ENCODE assay signal across 20 cellular contexts in genomic region chr11:15194671-15195415, GRCh38.
A peak's percentile ranks its signal among the peaks of the same experiment; 100 is the strongest.
DNase-seq lines count a peak whose midpoint lies in the region; ATAC-seq and TF ChIP-seq lines count a peak whose summit lies in the region.
"Had no signal": no experiment of that assay in that cellular context is flagged by ENCODE, and none has a peak within 500 bp of the region (broad histone marks: within the 10 kb centered on the region; RNA-seq: fewer than 3 reads in every experiment).

No MANE protein-coding gene starts in this region.

- H3K4me1 ChIP-seq in prostate gland (replicated peaks), result no peaks in the 10 kb centered on the region
- H3K4me1 ChIP-seq: spleen, thyroid gland had no signal

- no peaks in the 10 kb centered on the region for H3K36me3 ChIP-seq in prostate gland
- H3K36me3 ChIP-seq: gastroesophageal sphincter, spleen, thyroid gland had no signal

- DNase-seq in astrocyte of the spinal cord (ENCODE audit: low read depth, low spot score) (peak; percentile 75), left colon (no peak), dedifferentiated amniotic fluid mesenchymal stem cell (ENCODE audit: extremely low spot score) (no peak), prostate gland (ENCODE audit: low spot score) (no peak), NCI-H526 (lab: John Stamatoyannopoulos, UW) (no peak)
- DNase-seq: activated CD8-positive, alpha-beta memory T cell treated with anti-CD3 and anti-CD28 coated beads, Interleukin-2, amount 10 ng/mL, durations not matched to agents 7 days and 5 days; activated gamma-delta T cell; amniotic stem cell; DMS153; naive B cell; NCI-H1048; NCI-H510A treated with DMSO at 0.1 percent for 48 hours; OCI-M1; spleen; thyroid gland had no signal

- intact Hi-C loops in left colon (cut with DNase I, micrococcal nuclease) (no loop called here), prostate gland (cut with DNase I) (no loop called here)

- in situ Hi-C loops in astrocyte of the spinal cord (cut with HindIII; ENCODE audit: low sequenced_read_pairs), result no loop called here

- WGBS in prostate gland, result 88% methylated on average over 2 of the region's 2 CpGs

- H3K27me3 ChIP-seq in prostate gland (replicated peaks; ENCODE audit: insufficient read depth), result no peaks in the 10 kb centered on the region
- H3K27me3 ChIP-seq: gastroesophageal sphincter, thyroid gland had no signal

- no peaks in the 10 kb centered on the region for H3K9me3 ChIP-seq in prostate gland
- H3K9me3 ChIP-seq: gastroesophageal sphincter, spleen, thyroid gland had no signal

- TF ChIP-seq CTCF in astrocyte of the spinal cord (IDR thresholded peaks at IDR 0.05; ENCODE audit: low read depth, low read length) (no peak), prostate gland (IDR thresholded peaks at IDR 0.05) (no peak)

- no peak for TF ChIP-seq POLR2A in prostate gland (IDR thresholded peaks at IDR 0.05)

- H3K4me3 ChIP-seq in astrocyte of the spinal cord (ENCODE audit: low read depth, low read length) (no peak overlapping the region), prostate gland (no peak overlapping the region)
- H3K4me3 ChIP-seq: gastroesophageal sphincter, K562, spleen, thyroid gland had no signal

- ATAC-seq in GM19463 (IDR thresholded peaks at IDR 0.05; ENCODE audit: unreplicated experiment) (peak; percentile 46), left colon (peak; percentile 37), GM18861 (IDR thresholded peaks at IDR 0.05; ENCODE audit: unreplicated experiment) (no peak)
- ATAC-seq: activated CD8-positive, alpha-beta memory T cell treated with anti-CD3 and anti-CD28 coated beads, Interleukin-2, amount 10 ng/mL, durations not matched to agents 7 days and 5 days; gastroesophageal sphincter; K562 had no signal

- H3K27ac ChIP-seq in prostate gland, result no peak overlapping the region
- H3K27ac ChIP-seq: HL-60, spleen, thyroid gland had no signal
